1 cellular context compared by ENCODE assay signal in the genomic region with DNA sequence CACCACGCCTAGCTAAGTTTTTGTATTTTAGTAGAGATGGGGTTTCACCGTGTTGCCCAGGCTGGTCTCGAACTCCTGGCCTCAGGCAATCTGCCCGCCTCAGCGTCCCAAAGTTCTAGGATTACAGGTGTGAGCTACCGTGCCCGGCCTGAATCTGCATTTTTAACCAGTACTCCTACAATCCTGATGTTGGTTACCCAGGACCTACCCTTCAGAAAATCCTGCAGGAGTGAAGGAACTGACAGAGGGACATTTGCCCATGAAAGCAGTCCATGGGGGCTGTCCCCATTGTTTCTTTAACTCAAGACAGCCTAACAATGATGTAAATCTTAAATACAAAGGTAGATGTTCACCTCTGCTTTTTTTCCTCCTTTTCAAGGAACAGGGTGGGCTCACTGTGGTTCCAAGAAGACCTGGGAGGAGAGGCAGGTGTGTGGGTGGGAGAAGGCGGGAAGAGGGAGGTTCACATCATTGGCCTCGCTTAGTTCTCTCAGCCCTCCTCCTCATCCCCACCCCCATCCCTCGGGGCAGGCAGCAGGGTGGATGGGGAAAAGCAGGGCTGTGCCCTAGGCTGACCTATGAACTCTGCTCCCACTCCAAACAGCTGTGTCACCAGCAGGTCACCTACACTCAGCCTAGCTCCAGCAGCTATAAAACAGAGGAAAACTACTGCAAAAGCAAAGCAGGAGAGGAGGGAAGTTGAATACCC.
TF ChIP-seq lines count a peak whose summit lies in the region.

No MANE protein-coding gene starts in this region.

TF ChIP-seq in HepG2, 621 proteins besides CTCF, POLR2A, EP300 and RAD21 (continued from another document and continues in another):
- TF ChIP-seq, protein P1, sequence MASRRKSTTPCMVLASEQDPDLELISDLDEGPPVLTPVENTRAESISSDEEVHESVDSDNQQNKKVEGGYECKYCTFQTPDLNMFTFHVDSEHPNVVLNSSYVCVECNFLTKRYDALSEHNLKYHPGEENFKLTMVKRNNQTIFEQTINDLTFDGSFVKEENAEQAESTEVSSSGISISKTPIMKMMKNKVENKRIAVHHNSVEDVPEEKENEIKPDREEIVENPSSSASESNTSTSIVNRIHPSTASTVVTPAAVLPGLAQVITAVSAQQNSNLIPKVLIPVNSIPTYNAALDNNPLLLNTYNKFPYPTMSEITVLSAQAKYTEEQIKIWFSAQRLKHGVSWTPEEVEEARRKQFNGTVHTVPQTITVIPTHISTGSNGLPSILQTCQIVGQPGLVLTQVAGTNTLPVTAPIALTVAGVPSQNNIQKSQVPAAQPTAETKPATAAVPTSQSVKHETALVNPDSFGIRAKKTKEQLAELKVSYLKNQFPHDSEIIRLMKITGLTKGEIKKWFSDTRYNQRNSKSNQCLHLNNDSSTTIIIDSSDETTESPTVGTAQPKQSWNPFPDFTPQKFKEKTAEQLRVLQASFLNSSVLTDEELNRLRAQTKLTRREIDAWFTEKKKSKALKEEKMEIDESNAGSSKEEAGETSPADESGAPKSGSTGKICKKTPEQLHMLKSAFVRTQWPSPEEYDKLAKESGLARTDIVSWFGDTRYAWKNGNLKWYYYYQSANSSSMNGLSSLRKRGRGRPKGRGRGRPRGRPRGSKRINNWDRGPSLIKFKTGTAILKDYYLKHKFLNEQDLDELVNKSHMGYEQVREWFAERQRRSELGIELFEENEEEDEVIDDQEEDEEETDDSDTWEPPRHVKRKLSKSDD (CRISPR knock-in tag; IDR thresholded peaks at IDR 0.05; ENCODE audit: low read depth) = peak; percentile 71; the same call in 1 of the 2 replicates
- no peak for TF ChIP-seq MXD4 (CRISPR knock-in tag; IDR thresholded peaks at IDR 0.05)
- TF ChIP-seq, protein P2, sequence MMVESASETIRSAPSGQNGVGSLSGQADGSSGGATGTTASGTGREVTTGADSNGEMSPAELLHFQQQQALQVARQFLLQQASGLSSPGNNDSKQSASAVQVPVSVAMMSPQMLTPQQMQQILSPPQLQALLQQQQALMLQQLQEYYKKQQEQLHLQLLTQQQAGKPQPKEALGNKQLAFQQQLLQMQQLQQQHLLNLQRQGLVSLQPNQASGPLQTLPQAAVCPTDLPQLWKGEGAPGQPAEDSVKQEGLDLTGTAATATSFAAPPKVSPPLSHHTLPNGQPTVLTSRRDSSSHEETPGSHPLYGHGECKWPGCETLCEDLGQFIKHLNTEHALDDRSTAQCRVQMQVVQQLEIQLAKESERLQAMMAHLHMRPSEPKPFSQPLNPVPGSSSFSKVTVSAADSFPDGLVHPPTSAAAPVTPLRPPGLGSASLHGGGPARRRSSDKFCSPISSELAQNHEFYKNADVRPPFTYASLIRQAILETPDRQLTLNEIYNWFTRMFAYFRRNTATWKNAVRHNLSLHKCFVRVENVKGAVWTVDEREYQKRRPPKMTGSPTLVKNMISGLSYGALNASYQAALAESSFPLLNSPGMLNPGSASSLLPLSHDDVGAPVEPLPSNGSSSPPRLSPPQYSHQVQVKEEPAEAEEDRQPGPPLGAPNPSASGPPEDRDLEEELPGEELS (CRISPR knock-in tag; IDR thresholded peaks at IDR 0.05) = peak; percentile 63
- TF ChIP-seq HDAC2 (CRISPR knock-in tag; IDR thresholded peaks at IDR 0.05) = peak; percentile 80
- TF ChIP-seq RARA (CRISPR knock-in tag; IDR thresholded peaks at IDR 0.05) = peak; percentile 96
- peak; percentile 55; the same call in 1 of the 2 replicates for TF ChIP-seq ZNF205 (CRISPR knock-in tag; IDR thresholded peaks at IDR 0.05)
- peak; percentile 85 for TF ChIP-seq ZNF263 (CRISPR knock-in tag; IDR thresholded peaks at IDR 0.05)
- TF ChIP-seq AGO2 (optimal IDR thresholded peaks at IDR 0.05; ENCODE audit: low read depth, low read length) = no peak
- TF ChIP-seq MED1 (CRISPR knock-in tag; IDR thresholded peaks at IDR 0.05) = peak; percentile 79
- no peak for TF ChIP-seq ZNF180 (CRISPR knock-in tag; IDR thresholded peaks at IDR 0.05; ENCODE audit: borderline replicate concordance, low read depth)
- 0 out of 2 replicates have a peak, but pooled peaks have one; percentile 41 for TF ChIP-seq ZNF230 (CRISPR knock-in tag; IDR thresholded peaks at IDR 0.05)
- TF ChIP-seq, protein P3, sequence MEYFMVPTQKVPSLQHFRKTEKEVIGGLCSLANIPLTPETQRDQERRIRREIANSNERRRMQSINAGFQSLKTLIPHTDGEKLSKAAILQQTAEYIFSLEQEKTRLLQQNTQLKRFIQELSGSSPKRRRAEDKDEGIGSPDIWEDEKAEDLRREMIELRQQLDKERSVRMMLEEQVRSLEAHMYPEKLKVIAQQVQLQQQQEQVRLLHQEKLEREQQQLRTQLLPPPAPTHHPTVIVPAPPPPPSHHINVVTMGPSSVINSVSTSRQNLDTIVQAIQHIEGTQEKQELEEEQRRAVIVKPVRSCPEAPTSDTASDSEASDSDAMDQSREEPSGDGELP (IDR thresholded peaks at IDR 0.05; ENCODE audit: borderline replicate concordance, low read depth) = peak; percentile 98
- TF ChIP-seq ZNF510 (CRISPR knock-in tag; IDR thresholded peaks at IDR 0.05; ENCODE audit: low read depth) = no peak
- no peak; the same call in 1 of the 2 replicates for TF ChIP-seq ZNF607 (CRISPR knock-in tag; IDR thresholded peaks at IDR 0.05; ENCODE audit: borderline replicate concordance)
- TF ChIP-seq ZNF556 (CRISPR knock-in tag; IDR thresholded peaks at IDR 0.05; ENCODE audit: borderline replicate concordance) = peak; percentile 66; the same call in 1 of the 2 replicates
- TF ChIP-seq SPEN (CRISPR knock-in tag; IDR thresholded peaks at IDR 0.05; ENCODE audit: low read depth) = peak; percentile 48; the same call in 1 of the 2 replicates
- peak; percentile 89 for TF ChIP-seq HNF4G (IDR thresholded peaks at IDR 0.05; ENCODE audit: borderline replicate concordance, low read depth, low read length)
- peak; percentile 86; the same call in 1 of the 2 replicates for TF ChIP-seq HNF4G (CRISPR knock-in tag; IDR thresholded peaks at IDR 0.05; ENCODE audit: borderline replicate concordance, low read depth)
- TF ChIP-seq THAP11 (CRISPR knock-in tag; IDR thresholded peaks at IDR 0.05) = peak; percentile 48; the same call in 1 of the 2 replicates
- TF ChIP-seq SP5 (CRISPR knock-in tag; IDR thresholded peaks at IDR 0.05; ENCODE audit: borderline replicate concordance, low read depth) = 0 out of 2 replicates have a peak, but pooled peaks have one; percentile 26
- TF ChIP-seq ESRRA (CRISPR knock-in tag; IDR thresholded peaks at IDR 0.05; ENCODE audit: low read depth) = peak; percentile 96
- 0 out of 2 replicates have a peak, but pooled peaks have one; percentile 51 for TF ChIP-seq ZNF619 (CRISPR knock-in tag; IDR thresholded peaks at IDR 0.05)
- TF ChIP-seq, protein P4, sequence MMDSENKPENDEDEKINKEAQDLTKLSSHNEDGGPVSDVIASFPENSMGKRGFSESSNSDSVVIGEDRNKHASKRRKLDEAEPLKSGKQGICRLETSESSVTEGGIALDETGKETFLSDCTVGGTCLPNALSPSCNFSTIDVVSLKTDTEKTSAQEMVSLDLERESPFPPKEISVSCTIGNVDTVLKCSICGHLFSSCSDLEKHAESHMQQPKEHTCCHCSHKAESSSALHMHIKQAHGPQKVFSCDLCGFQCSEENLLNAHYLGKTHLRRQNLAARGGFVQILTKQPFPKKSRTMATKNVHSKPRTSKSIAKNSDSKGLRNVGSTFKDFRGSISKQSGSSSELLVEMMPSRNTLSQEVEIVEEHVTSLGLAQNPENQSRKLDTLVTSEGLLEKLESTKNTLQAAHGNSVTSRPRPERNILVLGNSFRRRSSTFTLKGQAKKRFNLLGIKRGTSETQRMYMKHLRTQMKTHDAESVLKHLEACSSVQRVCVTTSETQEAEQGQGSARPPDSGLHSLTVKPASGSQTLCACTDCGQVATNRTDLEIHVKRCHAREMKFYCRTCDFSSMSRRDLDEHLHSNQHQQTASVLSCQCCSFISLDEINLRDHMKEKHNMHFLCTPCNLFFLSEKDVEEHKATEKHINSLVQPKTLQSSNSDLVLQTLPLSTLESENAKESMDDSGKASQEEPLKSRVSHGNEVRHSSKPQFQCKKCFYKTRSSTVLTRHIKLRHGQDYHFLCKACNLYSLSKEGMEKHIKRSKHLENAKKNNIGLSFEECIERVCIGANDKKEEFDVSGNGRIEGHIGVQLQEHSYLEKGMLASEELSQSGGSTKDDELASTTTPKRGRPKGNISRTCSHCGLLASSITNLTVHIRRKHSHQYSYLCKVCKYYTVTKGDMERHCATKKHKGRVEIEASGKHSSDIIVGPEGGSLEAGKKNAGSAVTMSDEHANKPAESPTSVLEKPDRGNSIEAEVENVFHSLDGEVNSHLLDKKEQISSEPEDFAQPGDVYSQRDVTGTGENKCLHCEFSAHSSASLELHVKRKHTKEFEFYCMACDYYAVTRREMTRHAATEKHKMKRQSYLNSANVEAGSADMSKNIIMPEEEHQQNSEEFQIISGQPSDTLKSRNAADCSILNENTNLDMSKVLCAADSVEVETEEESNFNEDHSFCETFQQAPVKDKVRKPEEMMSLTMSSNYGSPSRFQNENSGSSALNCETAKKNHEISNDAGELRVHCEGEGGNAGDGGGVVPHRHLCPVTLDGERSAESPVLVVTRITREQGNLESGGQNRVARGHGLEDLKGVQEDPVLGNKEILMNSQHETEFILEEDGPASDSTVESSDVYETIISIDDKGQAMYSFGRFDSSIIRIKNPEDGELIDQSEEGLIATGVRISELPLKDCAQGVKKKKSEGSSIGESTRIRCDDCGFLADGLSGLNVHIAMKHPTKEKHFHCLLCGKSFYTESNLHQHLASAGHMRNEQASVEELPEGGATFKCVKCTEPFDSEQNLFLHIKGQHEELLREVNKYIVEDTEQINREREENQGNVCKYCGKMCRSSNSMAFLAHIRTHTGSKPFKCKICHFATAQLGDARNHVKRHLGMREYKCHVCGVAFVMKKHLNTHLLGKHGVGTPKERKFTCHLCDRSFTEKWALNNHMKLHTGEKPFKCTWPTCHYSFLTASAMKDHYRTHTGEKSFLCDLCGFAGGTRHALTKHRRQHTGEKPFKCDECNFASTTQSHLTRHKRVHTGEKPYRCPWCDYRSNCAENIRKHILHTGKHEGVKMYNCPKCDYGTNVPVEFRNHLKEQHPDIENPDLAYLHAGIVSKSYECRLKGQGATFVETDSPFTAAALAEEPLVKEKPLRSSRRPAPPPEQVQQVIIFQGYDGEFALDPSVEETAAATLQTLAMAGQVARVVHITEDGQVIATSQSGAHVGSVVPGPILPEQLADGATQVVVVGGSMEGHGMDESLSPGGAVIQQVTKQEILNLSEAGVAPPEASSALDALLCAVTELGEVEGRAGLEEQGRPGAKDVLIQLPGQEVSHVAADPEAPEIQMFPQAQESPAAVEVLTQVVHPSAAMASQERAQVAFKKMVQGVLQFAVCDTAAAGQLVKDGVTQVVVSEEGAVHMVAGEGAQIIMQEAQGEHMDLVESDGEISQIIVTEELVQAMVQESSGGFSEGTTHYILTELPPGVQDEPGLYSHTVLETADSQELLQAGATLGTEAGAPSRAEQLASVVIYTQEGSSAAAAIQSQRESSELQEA (CRISPR knock-in tag; IDR thresholded peaks at IDR 0.05; ENCODE audit: not compliant biosample characterization) = no peak
- 0 out of 2 replicates have a peak, but pooled peaks have one; percentile 16 for TF ChIP-seq PHF20 (CRISPR knock-in tag; IDR thresholded peaks at IDR 0.05)
- TF ChIP-seq RXRA (CRISPR knock-in tag; IDR thresholded peaks at IDR 0.05) = peak; percentile 95
- peak; percentile 41; the same call in 1 of the 2 replicates for TF ChIP-seq PITX1 (CRISPR knock-in tag; IDR thresholded peaks at IDR 0.05)
- TF ChIP-seq, protein P5, sequence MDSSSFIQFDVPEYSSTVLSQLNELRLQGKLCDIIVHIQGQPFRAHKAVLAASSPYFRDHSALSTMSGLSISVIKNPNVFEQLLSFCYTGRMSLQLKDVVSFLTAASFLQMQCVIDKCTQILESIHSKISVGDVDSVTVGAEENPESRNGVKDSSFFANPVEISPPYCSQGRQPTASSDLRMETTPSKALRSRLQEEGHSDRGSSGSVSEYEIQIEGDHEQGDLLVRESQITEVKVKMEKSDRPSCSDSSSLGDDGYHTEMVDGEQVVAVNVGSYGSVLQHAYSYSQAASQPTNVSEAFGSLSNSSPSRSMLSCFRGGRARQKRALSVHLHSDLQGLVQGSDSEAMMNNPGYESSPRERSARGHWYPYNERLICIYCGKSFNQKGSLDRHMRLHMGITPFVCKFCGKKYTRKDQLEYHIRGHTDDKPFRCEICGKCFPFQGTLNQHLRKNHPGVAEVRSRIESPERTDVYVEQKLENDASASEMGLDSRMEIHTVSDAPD (CRISPR knock-in tag; IDR thresholded peaks at IDR 0.05) = 0 out of 2 replicates have a peak, but pooled peaks have one; percentile 20
- peak; percentile 76; the same call in 1 of the 2 replicates for TF ChIP-seq DPF2 (CRISPR knock-in tag; IDR thresholded peaks at IDR 0.05; ENCODE audit: borderline replicate concordance, low read depth)
- no peak for TF ChIP-seq MTA3 (CRISPR knock-in tag; IDR thresholded peaks at IDR 0.05)
- TF ChIP-seq SIX1 (CRISPR knock-in tag; IDR thresholded peaks at IDR 0.05; ENCODE audit: borderline replicate concordance) = no peak
- TF ChIP-seq, protein P6, sequence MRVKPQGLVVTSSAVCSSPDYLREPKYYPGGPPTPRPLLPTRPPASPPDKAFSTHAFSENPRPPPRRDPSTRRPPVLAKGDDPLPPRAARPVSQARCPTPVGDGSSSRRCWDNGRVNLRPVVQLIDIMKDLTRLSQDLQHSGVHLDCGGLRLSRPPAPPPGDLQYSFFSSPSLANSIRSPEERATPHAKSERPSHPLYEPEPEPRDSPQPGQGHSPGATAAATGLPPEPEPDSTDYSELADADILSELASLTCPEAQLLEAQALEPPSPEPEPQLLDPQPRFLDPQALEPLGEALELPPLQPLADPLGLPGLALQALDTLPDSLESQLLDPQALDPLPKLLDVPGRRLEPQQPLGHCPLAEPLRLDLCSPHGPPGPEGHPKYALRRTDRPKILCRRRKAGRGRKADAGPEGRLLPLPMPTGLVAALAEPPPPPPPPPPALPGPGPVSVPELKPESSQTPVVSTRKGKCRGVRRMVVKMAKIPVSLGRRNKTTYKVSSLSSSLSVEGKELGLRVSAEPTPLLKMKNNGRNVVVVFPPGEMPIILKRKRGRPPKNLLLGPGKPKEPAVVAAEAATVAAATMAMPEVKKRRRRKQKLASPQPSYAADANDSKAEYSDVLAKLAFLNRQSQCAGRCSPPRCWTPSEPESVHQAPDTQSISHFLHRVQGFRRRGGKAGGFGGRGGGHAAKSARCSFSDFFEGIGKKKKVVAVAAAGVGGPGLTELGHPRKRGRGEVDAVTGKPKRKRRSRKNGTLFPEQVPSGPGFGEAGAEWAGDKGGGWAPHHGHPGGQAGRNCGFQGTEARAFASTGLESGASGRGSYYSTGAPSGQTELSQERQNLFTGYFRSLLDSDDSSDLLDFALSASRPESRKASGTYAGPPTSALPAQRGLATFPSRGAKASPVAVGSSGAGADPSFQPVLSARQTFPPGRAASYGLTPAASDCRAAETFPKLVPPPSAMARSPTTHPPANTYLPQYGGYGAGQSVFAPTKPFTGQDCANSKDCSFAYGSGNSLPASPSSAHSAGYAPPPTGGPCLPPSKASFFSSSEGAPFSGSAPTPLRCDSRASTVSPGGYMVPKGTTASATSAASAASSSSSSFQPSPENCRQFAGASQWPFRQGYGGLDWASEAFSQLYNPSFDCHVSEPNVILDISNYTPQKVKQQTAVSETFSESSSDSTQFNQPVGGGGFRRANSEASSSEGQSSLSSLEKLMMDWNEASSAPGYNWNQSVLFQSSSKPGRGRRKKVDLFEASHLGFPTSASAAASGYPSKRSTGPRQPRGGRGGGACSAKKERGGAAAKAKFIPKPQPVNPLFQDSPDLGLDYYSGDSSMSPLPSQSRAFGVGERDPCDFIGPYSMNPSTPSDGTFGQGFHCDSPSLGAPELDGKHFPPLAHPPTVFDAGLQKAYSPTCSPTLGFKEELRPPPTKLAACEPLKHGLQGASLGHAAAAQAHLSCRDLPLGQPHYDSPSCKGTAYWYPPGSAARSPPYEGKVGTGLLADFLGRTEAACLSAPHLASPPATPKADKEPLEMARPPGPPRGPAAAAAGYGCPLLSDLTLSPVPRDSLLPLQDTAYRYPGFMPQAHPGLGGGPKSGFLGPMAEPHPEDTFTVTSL (CRISPR knock-in tag; IDR thresholded peaks at IDR 0.05; ENCODE audit: borderline replicate concordance) = peak; percentile 53; the same call in 1 of the 2 replicates
- TF ChIP-seq ZSCAN20 (CRISPR knock-in tag; IDR thresholded peaks at IDR 0.05; ENCODE audit: borderline replicate concordance) = no peak
- peak; percentile 61; the same call in 1 of the 2 replicates for TF ChIP-seq GFI1 (CRISPR knock-in tag; IDR thresholded peaks at IDR 0.05; ENCODE audit: borderline replicate concordance)
- TF ChIP-seq FLYWCH1 (CRISPR knock-in tag; IDR thresholded peaks at IDR 0.05) = no peak
